8 cellular contexts compared by ENCODE assay signal in the genomic region with DNA sequence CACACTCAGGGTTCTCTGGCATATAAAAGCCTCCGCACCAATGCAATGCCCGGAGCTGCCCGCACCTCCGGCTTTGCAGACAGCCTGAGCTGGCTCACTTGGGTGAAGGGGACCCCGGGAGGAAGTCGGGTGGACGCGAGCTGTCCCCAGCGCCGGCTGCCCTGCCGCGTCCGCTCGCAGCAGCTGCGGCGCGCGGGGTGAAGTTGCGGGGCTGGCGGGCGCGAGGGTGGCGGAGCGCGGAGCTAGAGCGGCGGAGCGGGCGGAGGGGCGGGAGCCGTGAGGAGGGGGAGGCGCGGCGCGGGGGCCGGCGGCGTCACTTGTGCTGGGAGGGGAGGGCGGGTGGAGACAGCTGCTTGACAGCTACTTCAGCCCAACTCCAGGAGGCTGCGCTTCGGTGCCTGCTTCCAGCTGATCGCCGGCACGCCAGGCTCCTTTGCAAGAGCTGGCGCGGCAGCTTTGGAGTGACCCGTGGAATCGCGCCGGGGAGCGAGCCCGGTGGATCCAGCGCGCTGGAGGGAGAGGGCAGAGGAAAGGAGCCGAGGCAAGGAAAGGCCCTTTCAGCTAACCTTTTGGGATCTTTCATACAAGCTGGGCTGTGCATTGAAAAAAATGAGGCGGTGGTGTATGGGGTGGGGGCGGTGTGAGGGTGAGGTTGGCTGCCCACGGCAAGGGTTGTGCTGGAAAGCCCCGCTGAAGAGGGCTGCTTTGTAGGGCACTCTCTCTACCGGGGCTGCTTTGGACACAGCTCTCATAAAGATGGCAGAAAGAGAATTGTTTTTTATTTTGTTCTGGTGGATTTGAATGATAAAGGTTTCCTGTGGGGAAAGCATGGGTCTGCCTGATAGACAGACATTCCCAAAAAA. TPM values are rescaled to one million over a fixed set of nuclear protein-coding genes. Genes with fewer than 3 reads are reported as not detected.
DNase-seq lines count a peak whose midpoint lies in the region; ATAC-seq and TF ChIP-seq lines count a peak whose summit lies in the region.

No MANE protein-coding gene starts in this region.

- H3K27ac ChIP-seq in neutrophil (peak overlapping the region; percentile 85), aorta (ENCODE audit: low read depth in 1 of 2, low read length in 2 of 2) (no peak overlapping the region)

- 0 to 1% methylated on average over 54 to 60 of the region's 60 CpGs for WGBS in aorta, 2 donors

- H3K4me1 ChIP-seq in neutrophil (ENCODE audit: control insufficient read depth in 1 of 2, insufficient read depth in 1 of 2, low read depth in 1 of 2, low read length in 1 of 2) (peaks cover 85 to 99% of the 10 kb centered on the region in 2 experiments), aorta (ENCODE audit: control insufficient read depth in 1 of 2, insufficient read depth in 2 of 2, low read length in 2 of 2) (no peaks in the 10 kb centered on the region)

- peak; percentile 41 for DNase-seq in Daoy (ENCODE audit: low read depth)
- peak; percentile 49 to 51 for DNase-seq in NOMO-1 (lab: John Stamatoyannopoulos, UW; ENCODE audit: unreplicated experiment in 2 of 2)
- peak; percentile 66 for DNase-seq in activated naive CD4-positive, alpha-beta T cell treated with anti-CD3 and anti-CD28 coated beads, Interleukin-2, amount 10 ng/mL, durations not matched to agents 7 days and 5 days
- DNase-seq in head of caudate nucleus, result peak in 40 of 42 donors; percentile 50 to 91 (median 73)
- peak; percentile 62 to 89 for DNase-seq in aorta

- peak overlapping the region; percentile 93 for H3K27ac Mint-ChIP-seq in activated naive CD4-positive, alpha-beta T cell treated with anti-CD3 and anti-CD28 coated beads, Interleukin-2, amount 10 ng/mL, durations not matched to agents 7 days and 5 days

- no peak for TF ChIP-seq CTCF in neutrophil (IDR thresholded peaks at IDR 0.05)

- ATAC-seq in HG02852 (IDR thresholded peaks at IDR 0.05; ENCODE audit: unreplicated experiment) (peak; percentile 34), aorta (ENCODE audit: low FRiP score) (peak; percentile 69), GM18861 (IDR thresholded peaks at IDR 0.05; ENCODE audit: unreplicated experiment) (no peak)

- H3K9me3 ChIP-seq in neutrophil (no peaks in the 10 kb centered on the region), aorta (ENCODE audit: control insufficient read depth, low read length) (no peaks in the 10 kb centered on the region)

- H3K27me3 Mint-ChIP-seq in activated naive CD4-positive, alpha-beta T cell treated with anti-CD3 and anti-CD28 coated beads, Interleukin-2, amount 10 ng/mL, durations not matched to agents 7 days and 5 days, result no peaks in the 10 kb centered on the region

- no peaks in the 10 kb centered on the region for H3K9me3 Mint-ChIP-seq in activated naive CD4-positive, alpha-beta T cell treated with anti-CD3 and anti-CD28 coated beads, Interleukin-2, amount 10 ng/mL, durations not matched to agents 7 days and 5 days

- H3K4me3 Mint-ChIP-seq in activated naive CD4-positive, alpha-beta T cell treated with anti-CD3 and anti-CD28 coated beads, Interleukin-2, amount 10 ng/mL, durations not matched to agents 7 days and 5 days, result peak overlapping the region; percentile 92

- CTCF ChIA-PET in activated naive CD4-positive, alpha-beta T cell treated with anti-CD3 and anti-CD28 coated beads, Interleukin-2, amount 10 ng/mL, durations not matched to agents 7 days and 5 days (lab: Charles Lee), result interaction anchor here (1.0 to 7.1 kb wide), 11 partner anchors 10 to 129 kb away, joined by 3 to 75 read pairs (median 6); partner anchors contain the start of gene RIPOR2

- intact Hi-C loops in head of caudate nucleus (cut with DNase I), result no loop called here
- intact Hi-C loops in aorta (cut with DNase I), result no loop called here

- H3K27me3 ChIP-seq in neutrophil (no peaks in the 10 kb centered on the region), aorta (ENCODE audit: control insufficient read depth in 1 of 2, insufficient read depth in 2 of 2, low read length in 1 of 2) (no peaks in the 10 kb centered on the region)

- peaks cover 94% of the 10 kb centered on the region for H3K4me1 Mint-ChIP-seq in activated naive CD4-positive, alpha-beta T cell treated with anti-CD3 and anti-CD28 coated beads, Interleukin-2, amount 10 ng/mL, durations not matched to agents 7 days and 5 days

- H3K4me3 ChIP-seq in neutrophil (ENCODE audit: low read depth in 1 of 2, low read length in 1 of 2) (peak overlapping the region; percentile 70 to 79), aorta (ENCODE audit: low read length in 2 of 2) (peak overlapping the region; percentile 6 to 53)

- H3K36me3 ChIP-seq in neutrophil (peaks cover 97% of the 10 kb centered on the region), aorta (ENCODE audit: control insufficient read depth in 1 of 2, insufficient read depth in 2 of 2, low read length in 1 of 2) (no peaks in the 10 kb centered on the region)

- peaks cover 88% of the 10 kb centered on the region for H3K36me3 Mint-ChIP-seq in activated naive CD4-positive, alpha-beta T cell treated with anti-CD3 and anti-CD28 coated beads, Interleukin-2, amount 10 ng/mL, durations not matched to agents 7 days and 5 days

RNA-seq across cellular contexts. Expression of gene RIPOR2, which starts 24.7 kb away (rescaled TPM):
- 0.06 and 2.3 TPM in 2 replicates for total RNA-seq in Daoy (2014; rRNA removed; shearing (Covaris generic))
- 10 to 100 TPM in 1 of 2 donors, 1 to 10 TPM in 1; 9.7 to 16.1 TPM for total RNA-seq in aorta
- 1 to 10 TPM; 1.1 to 2.5 TPM for polyA plus RNA-seq in aorta
